In genomic region chr6:123648020-123648580, GRCh38 we compare ENCODE assay signal across 8 cellular contexts. TPM values are rescaled to one million over a fixed set of nuclear protein-coding genes. Genes with fewer than 3 reads are reported as not detected.
"Had no signal": no experiment of that assay in that cellular context is flagged by ENCODE, and none has a peak within 500 bp of the region (broad histone marks: within the 10 kb centered on the region; RNA-seq: fewer than 3 reads in every experiment).

No MANE protein-coding gene starts in this region.

- H3K4me3 Mint-ChIP-seq: H9 had no signal

- H3K27ac ChIP-seq: GM23248, HL-60 had no signal

- H3K4me3 ChIP-seq: GM23248, K562 had no signal

- DNase-seq: GM23248, GOT3, H9, HCEC 1CT, IMR-90 had no signal

- H3K9ac ChIP-seq: GM23248 had no signal

- H3K27ac Mint-ChIP-seq: H9 had no signal

- ATAC-seq: K562 had no signal

- H3K4me1 Mint-ChIP-seq: H9 had no signal

RNA-seq across cellular contexts. Expression of gene TRDN, which starts 11.3 kb away (rescaled TPM):
- total RNA-seq: GM23248, HT1080, IMR-90 had no signal
- polyA plus RNA-seq: GM23248, IMR-90 had no signal
